In genomic region chr3:17144665-17144993, GRCh38 we compare ENCODE assay signal across 31 cellular contexts.
DNase-seq lines count a peak whose midpoint lies in the region; ATAC-seq and TF ChIP-seq lines count a peak whose summit lies in the region.
"Had no signal": no experiment of that assay in that cellular context is flagged by ENCODE, and none has a peak within 500 bp of the region (broad histone marks: within the 10 kb centered on the region; RNA-seq: fewer than 3 reads in every experiment).

No MANE protein-coding gene starts in this region.

- no peak overlapping the region for H3K4me2 ChIP-seq in Karpas-422 (ENCODE audit: low read depth, low read length, poor library complexity, severe bottlenecking)
- H3K4me2 ChIP-seq: neural progenitor cell had no signal

- ATAC-seq in GM19351 (IDR thresholded peaks at IDR 0.05; ENCODE audit: unreplicated experiment) = peak; percentile 70
- peak; percentile 79 for ATAC-seq in activated CD8-positive, alpha-beta T cell treated with anti-CD3 and anti-CD28 coated beads for 36 hours
- ATAC-seq in stimulated activated effector memory CD8-positive, alpha-beta T cell treated with anti-CD3 and anti-CD28 coated beads, Interleukin-12 subunit alpha, Interleukin-12 subunit beta, amount 100 ng/mL, for 72 hours = peak; percentile 74
- ATAC-seq: CD8-positive, alpha-beta T cell; left lung; Right ventricle myocardium inferior; SK-N-SH treated with all-trans-retinoic acid at 6 μM for 48 hours had no signal

- H3K27ac Mint-ChIP-seq in activated T-cell treated with anti-CD3 and anti-CD28 coated beads, Interleukin-2, amount 50 U/mL, for 24 hours = peak overlapping the region; percentile 73
- no peak overlapping the region for H3K27ac Mint-ChIP-seq in activated CD8-positive, alpha-beta T cell treated with anti-CD3 and anti-CD28 coated beads for 36 hours
- H3K27ac Mint-ChIP-seq in stimulated activated effector memory CD8-positive, alpha-beta T cell treated with anti-CD3 and anti-CD28 coated beads, Interleukin-12 subunit alpha, Interleukin-12 subunit beta, amount 100 ng/mL, for 72 hours = no peak overlapping the region
- H3K27ac Mint-ChIP-seq: B cell; CD8-positive, alpha-beta T cell; IgD-negative memory B cell; neural progenitor cell; stimulated activated naive CD8-positive, alpha-beta T cell treated with anti-CD3 and anti-CD28 coated beads, Interleukin-15, Interleukin-2, amounts not matched to agents 100 ng/mL and 50 ng/mL, for 24 hours had no signal

- H3K9me3 ChIP-seq in Karpas-422 (ENCODE audit: low read length) = no peaks in the 10 kb centered on the region
- H3K9me3 ChIP-seq: left lung, thoracic aorta had no signal

- H3K36me3 Mint-ChIP-seq in activated T-cell treated with anti-CD3 and anti-CD28 coated beads, Interleukin-2, amount 50 U/mL, for 24 hours (ENCODE audit: low read depth) = no peaks in the 10 kb centered on the region
- no peaks in the 10 kb centered on the region for H3K36me3 Mint-ChIP-seq in activated CD8-positive, alpha-beta T cell treated with anti-CD3 and anti-CD28 coated beads for 36 hours (ENCODE audit: low read depth)
- no peaks in the 10 kb centered on the region for H3K36me3 Mint-ChIP-seq in stimulated activated effector memory CD8-positive, alpha-beta T cell treated with anti-CD3 and anti-CD28 coated beads, Interleukin-12 subunit alpha, Interleukin-12 subunit beta, amount 100 ng/mL, for 72 hours
- H3K36me3 Mint-ChIP-seq: CD8-positive, alpha-beta T cell; neural progenitor cell had no signal

- no peak overlapping the region for H3K4me3 ChIP-seq in Karpas-422 (ENCODE audit: low read length)
- H3K4me3 ChIP-seq: left lung, neural progenitor cell, skin epidermis, thoracic aorta had no signal

- intact Hi-C loops in activated CD8-positive, alpha-beta T cell treated with anti-CD3 and anti-CD28 coated beads for 36 hours (cut with micrococcal nuclease) = no loop called here

- H4K20me1 ChIP-seq in Karpas-422 (ENCODE audit: insufficient read depth, low read depth, low read length) = no peaks in the 10 kb centered on the region

- peaks cover 22% of the 10 kb centered on the region for H3K4me1 Mint-ChIP-seq in activated T-cell treated with anti-CD3 and anti-CD28 coated beads, Interleukin-2, amount 50 U/mL, for 24 hours (ENCODE audit: low read depth)
- peaks cover 26% of the 10 kb centered on the region for H3K4me1 Mint-ChIP-seq in activated CD8-positive, alpha-beta T cell treated with anti-CD3 and anti-CD28 coated beads for 36 hours (ENCODE audit: low read depth)
- peaks cover 32% of the 10 kb centered on the region for H3K4me1 Mint-ChIP-seq in stimulated activated effector memory CD8-positive, alpha-beta T cell treated with anti-CD3 and anti-CD28 coated beads, Interleukin-12 subunit alpha, Interleukin-12 subunit beta, amount 100 ng/mL, for 72 hours
- H3K4me1 Mint-ChIP-seq: endodermal cell, neural progenitor cell had no signal

- no peaks in the 10 kb centered on the region for H3K27me3 Mint-ChIP-seq in activated T-cell treated with anti-CD3 and anti-CD28 coated beads, Interleukin-2, amount 50 U/mL, for 24 hours
- H3K27me3 Mint-ChIP-seq in activated CD8-positive, alpha-beta T cell treated with anti-CD3 and anti-CD28 coated beads for 36 hours = peaks cover 1% of the 10 kb centered on the region
- H3K27me3 Mint-ChIP-seq: stimulated activated naive CD8-positive, alpha-beta T cell treated with anti-CD3 and anti-CD28 coated beads, Interleukin-15, Interleukin-2, amounts not matched to agents 100 ng/mL and 50 ng/mL, for 24 hours had no signal

- H3K9ac ChIP-seq in Karpas-422 (ENCODE audit: low read length) = no peak overlapping the region
- H3K9ac ChIP-seq: neural progenitor cell, parathyroid adenoma had no signal

- H3K9me3 Mint-ChIP-seq in activated T-cell treated with anti-CD3 and anti-CD28 coated beads, Interleukin-2, amount 50 U/mL, for 24 hours = no peaks in the 10 kb centered on the region
- H3K9me3 Mint-ChIP-seq in activated CD8-positive, alpha-beta T cell treated with anti-CD3 and anti-CD28 coated beads for 36 hours = no peaks in the 10 kb centered on the region
- no peaks in the 10 kb centered on the region for H3K9me3 Mint-ChIP-seq in stimulated activated effector memory CD8-positive, alpha-beta T cell treated with anti-CD3 and anti-CD28 coated beads, Interleukin-12 subunit alpha, Interleukin-12 subunit beta, amount 100 ng/mL, for 72 hours
- H3K9me3 Mint-ChIP-seq: CD8-positive, alpha-beta T cell; IgD-negative memory B cell; neural progenitor cell; stimulated activated naive CD8-positive, alpha-beta T cell treated with anti-CD3 and anti-CD28 coated beads, Interleukin-15, Interleukin-2, amounts not matched to agents 100 ng/mL and 50 ng/mL, for 24 hours had no signal

- H3K4me1 ChIP-seq in Karpas-422 (ENCODE audit: low read length) = no peaks in the 10 kb centered on the region
- H3K4me1 ChIP-seq: left lung, neural progenitor cell, parathyroid adenoma had no signal

- H3K36me3 ChIP-seq in Karpas-422 (ENCODE audit: insufficient read depth, low read length) = no peaks in the 10 kb centered on the region
- H3K36me3 ChIP-seq: brain microvascular endothelial cell, left lung, neural progenitor cell, thoracic aorta had no signal

- H3K27ac ChIP-seq in Karpas-422 (ENCODE audit: low read length) = no peak overlapping the region
- H3K27ac ChIP-seq: brain microvascular endothelial cell, left lung, neural progenitor cell, parathyroid adenoma, skin epidermis had no signal

- TF ChIP-seq CTCF in activated CD8-positive, alpha-beta T cell treated with anti-CD3 and anti-CD28 coated beads for 36 hours (IDR thresholded peaks at IDR 0.05) = no peak

- no peak for DNase-seq in activated T-cell treated with anti-CD3 and anti-CD28 coated beads, Interleukin-2, amount 50 U/mL, for 24 hours
- DNase-seq in activated T-cell treated with anti-CD3 and anti-CD28 coated beads for 4 hours (no peak), Karpas-422 (no peak), GM03348 (ENCODE audit: low spot score) (no peak)
- peak; percentile 34 for DNase-seq in activated CD8-positive, alpha-beta T cell treated with anti-CD3 and anti-CD28 coated beads for 36 hours
- no peak for DNase-seq in stimulated activated effector memory CD8-positive, alpha-beta T cell treated with anti-CD3 and anti-CD28 coated beads, Interleukin-12 subunit alpha, Interleukin-12 subunit beta, amount 100 ng/mL, for 72 hours (ENCODE audit: low spot score in 2 of 2)
- DNase-seq: ACHN; activated CD4-positive, CD25-positive, alpha-beta regulatory T cell treated with anti-CD3 and anti-CD28 coated beads, Interleukin-2, amount 50 U/mL, for 72 hours; amniotic stem cell; brain microvascular endothelial cell; CD8-positive, alpha-beta T cell; cerebellar nuclear complex; dermis blood vessel endothelial cell; endodermal cell; HCEC 1CT; left lung; mesenchymal stem cell; NCI-H146; NCI-H345; NCI-H69; retina had no signal

- no peak overlapping the region for H3K4me3 Mint-ChIP-seq in activated T-cell treated with anti-CD3 and anti-CD28 coated beads, Interleukin-2, amount 50 U/mL, for 24 hours
- H3K4me3 Mint-ChIP-seq in activated CD8-positive, alpha-beta T cell treated with anti-CD3 and anti-CD28 coated beads for 36 hours = no peak overlapping the region
- no peak overlapping the region for H3K4me3 Mint-ChIP-seq in stimulated activated effector memory CD8-positive, alpha-beta T cell treated with anti-CD3 and anti-CD28 coated beads, Interleukin-12 subunit alpha, Interleukin-12 subunit beta, amount 100 ng/mL, for 72 hours
- H3K4me3 Mint-ChIP-seq: B cell; CD8-positive, alpha-beta T cell; endodermal cell; IgD-negative memory B cell; neural progenitor cell; stimulated activated naive CD8-positive, alpha-beta T cell treated with anti-CD3 and anti-CD28 coated beads, Interleukin-15, Interleukin-2, amounts not matched to agents 100 ng/mL and 50 ng/mL, for 24 hours had no signal

- no peak overlapping the region for H2AFZ ChIP-seq in Karpas-422 (ENCODE audit: low read length)
- H2AFZ ChIP-seq: neural progenitor cell, parathyroid adenoma had no signal

- H3K27me3 ChIP-seq in Karpas-422 (ENCODE audit: low read length) = no peaks in the 10 kb centered on the region
- H3K27me3 ChIP-seq: brain microvascular endothelial cell, left lung, neural progenitor cell had no signal

- CTCF ChIA-PET in activated CD8-positive, alpha-beta T cell treated with anti-CD3 and anti-CD28 coated beads for 36 hours (lab: Charles Lee) = no interaction called here

- POLR2A ChIA-PET in activated CD8-positive, alpha-beta T cell treated with anti-CD3 and anti-CD28 coated beads for 36 hours (lab: Charles Lee) = no interaction called here

- H3K9me2 ChIP-seq in Karpas-422 (replicated peaks; ENCODE audit: insufficient read depth, low read length) = no peaks in the 10 kb centered on the region

- H3K79me2 ChIP-seq in Karpas-422 (ENCODE audit: low read length) = no peaks in the 10 kb centered on the region
- H3K79me2 ChIP-seq: parathyroid adenoma had no signal
